Comparison of ENCODE assay signal across 8 cellular contexts in genomic region chr12:124940143-124940392, GRCh38. TPM values are rescaled to one million over a fixed set of nuclear protein-coding genes. Genes with fewer than 3 reads are reported as not detected.
DNase-seq lines count a peak whose midpoint lies in the region; ATAC-seq and TF ChIP-seq lines count a peak whose summit lies in the region.

No MANE protein-coding gene starts in this region.

- no peak overlapping the region for H3K4me3 Mint-ChIP-seq in activated CD4-positive, alpha-beta T cell treated with anti-CD3 and anti-CD28 coated beads, Interleukin-2, amount 10 ng/mL, durations not matched to agents 7 days and 5 days

- H3K27ac ChIP-seq in Peyer's patch (peak overlapping the region; percentile 89 to 97 (median 91)), right cardiac atrium (ENCODE audit: low read length) (peak overlapping the region; percentile 84), thoracic aorta (peak overlapping the region; percentile 83 to 95)

- H3K36me3 Mint-ChIP-seq in activated CD4-positive, alpha-beta T cell treated with anti-CD3 and anti-CD28 coated beads, Interleukin-2, amount 10 ng/mL, durations not matched to agents 7 days and 5 days (ENCODE audit: low read depth) = peaks cover 14% of the 10 kb centered on the region

- no peaks in the 10 kb centered on the region for H3K36me3 ChIP-seq in Peyer's patch
- H3K36me3 ChIP-seq in thoracic aorta = no peaks in the 10 kb centered on the region

- POLR2A ChIA-PET in activated CD4-positive, alpha-beta T cell treated with anti-CD3 and anti-CD28 coated beads, Interleukin-2, amount 10 ng/mL, durations not matched to agents 7 days and 5 days (lab: Charles Lee) = interaction anchor here (0.7 to 2.7 kb wide), 5 partner anchors 13 to 29 kb away, joined by 3 to 15 read pairs (median 5); partner anchors contain the start of gene UBC

- TF ChIP-seq POLR2A in Peyer's patch (IDR thresholded peaks at IDR 0.05) = no peak

- H3K4me1 Mint-ChIP-seq in activated CD4-positive, alpha-beta T cell treated with anti-CD3 and anti-CD28 coated beads, Interleukin-2, amount 10 ng/mL, durations not matched to agents 7 days and 5 days = peaks cover 26% of the 10 kb centered on the region

- DNase-seq in Peyer's patch (no peak), right cardiac atrium (no peak), thoracic aorta (ENCODE audit: low spot score) (no peak), RKO (ENCODE audit: low spot score) (no peak), 8988T (no peak), NCI-H1436 (lab: John Stamatoyannopoulos, UW) (no peak)
- no peak for DNase-seq in activated CD4-positive, alpha-beta T cell treated with anti-CD3 and anti-CD28 coated beads, Interleukin-2, amount 10 ng/mL, durations not matched to agents 7 days and 5 days

- H3K4me3 ChIP-seq in Peyer's patch (peak overlapping the region; percentile 53 to 68 (median 55)), right cardiac atrium (ENCODE audit: low read length) (peak overlapping the region; percentile 52), thoracic aorta (peak overlapping the region; percentile 79)

- intact Hi-C loops in right cardiac atrium (cut with DNase I) = loop anchor here in 1 of 4 donors (5.0 kb wide), 1 partner anchor 33 kb away; no protein-coding TSS in a partner anchor

- ATAC-seq in GM21825 (IDR thresholded peaks at IDR 0.05; ENCODE audit: unreplicated experiment) = peak; percentile 12
- peak; percentile 17 to 23 for ATAC-seq in right cardiac atrium
- no peak for ATAC-seq in thoracic aorta (ENCODE audit: insufficient number of reproducible peaks, low FRiP score, low read depth)

- no peaks in the 10 kb centered on the region for H3K9me3 ChIP-seq in Peyer's patch
- no peaks in the 10 kb centered on the region for H3K9me3 ChIP-seq in right cardiac atrium (ENCODE audit: control insufficient read depth, low read length)
- H3K9me3 ChIP-seq in thoracic aorta = no peaks in the 10 kb centered on the region

- peaks cover 0 to 26% (median 13%) of the 10 kb centered on the region in 4 donors for H3K4me1 ChIP-seq in Peyer's patch
- peaks cover 2% of the 10 kb centered on the region for H3K4me1 ChIP-seq in right cardiac atrium (ENCODE audit: control insufficient read depth, insufficient read depth, low read length)
- peaks cover 10 to 35% of the 10 kb centered on the region in 2 donors for H3K4me1 ChIP-seq in thoracic aorta (ENCODE audit: control insufficient read depth in 1 of 2, low read depth in 2 of 2)

- H3K9me3 Mint-ChIP-seq in activated CD4-positive, alpha-beta T cell treated with anti-CD3 and anti-CD28 coated beads, Interleukin-2, amount 10 ng/mL, durations not matched to agents 7 days and 5 days = no peaks in the 10 kb centered on the region

- H3K27ac Mint-ChIP-seq in activated CD4-positive, alpha-beta T cell treated with anti-CD3 and anti-CD28 coated beads, Interleukin-2, amount 10 ng/mL, durations not matched to agents 7 days and 5 days = no peak overlapping the region

- TF ChIP-seq CTCF in Peyer's patch (IDR thresholded peaks at IDR 0.05) (no peak), thoracic aorta (IDR thresholded peaks at IDR 0.05) (no peak)

- H3K27me3 Mint-ChIP-seq in activated CD4-positive, alpha-beta T cell treated with anti-CD3 and anti-CD28 coated beads, Interleukin-2, amount 10 ng/mL, durations not matched to agents 7 days and 5 days = no peaks in the 10 kb centered on the region

- H3K27me3 ChIP-seq in Peyer's patch (no peaks in the 10 kb centered on the region), right cardiac atrium (ENCODE audit: control insufficient read depth, insufficient read depth) (no peaks in the 10 kb centered on the region), thoracic aorta (replicated peaks; ENCODE audit: insufficient read depth) (no peaks in the 10 kb centered on the region)

- CTCF ChIA-PET in activated CD4-positive, alpha-beta T cell treated with anti-CD3 and anti-CD28 coated beads, Interleukin-2, amount 10 ng/mL, durations not matched to agents 7 days and 5 days (lab: Charles Lee) = interaction anchor here (0.6 to 6.4 kb wide), 23 partner anchors 9 to 816 kb away, joined by 3 to 122 read pairs (median 4); partner anchors contain the start of genes BRI3BP and UBC

- 1% methylated on average over 8 of the region's 8 CpGs for WGBS in right cardiac atrium

RNA-seq across cellular contexts. Expression of gene UBC, which starts 25.6 kb away (rescaled TPM):
- total RNA-seq in Peyer's patch = 1,000 to 10,000 TPM in 3 of 4 donors, 100 to 1,000 TPM in 1; 898 to 2,531 (median 1,185) TPM
- 1,000 to 10,000 TPM; 1,045 to 1,141 (median 1,055) TPM for total RNA-seq in right cardiac atrium
- 1,140 TPM for polyA plus RNA-seq in right cardiac atrium
- total RNA-seq in thoracic aorta = 1,000 to 10,000 TPM; 1,069 to 1,422 TPM
- 100 to 1,000 TPM; 749 to 755 TPM for total RNA-seq in activated CD4-positive, alpha-beta T cell treated with anti-CD3 and anti-CD28 coated beads, Interleukin-2, amount 10 ng/mL, durations not matched to agents 7 days and 5 days

RNA-seq across cellular contexts. Expression of gene DHX37, which starts 48.9 kb away (rescaled TPM):
- total RNA-seq in Peyer's patch = 10 to 100 TPM in 3 of 4 donors, 1 to 10 TPM in 1; 9.5 to 42.1 (median 23.5) TPM
- 1 to 10 TPM; 5.8 to 9.4 (median 7.8) TPM for total RNA-seq in right cardiac atrium
- polyA plus RNA-seq in right cardiac atrium = 3.9 TPM
- total RNA-seq in thoracic aorta = 10 to 100 TPM in 1 of 2 donors, 1 to 10 TPM in 1; 8.3 to 47.5 TPM
- 10 to 100 TPM; 30.2 to 32.2 TPM for total RNA-seq in activated CD4-positive, alpha-beta T cell treated with anti-CD3 and anti-CD28 coated beads, Interleukin-2, amount 10 ng/mL, durations not matched to agents 7 days and 5 days

RNA-seq across cellular contexts. Expression of gene BRI3BP, which starts 53.4 kb away (rescaled TPM):
- total RNA-seq in Peyer's patch (10 to 100 TPM; 13.2 to 55.2 (median 41.8) TPM), right cardiac atrium (1 to 10 TPM; 3.8 to 6.1 (median 4.0) TPM), thoracic aorta (1 to 10 TPM; 4.3 to 4.4 TPM)
- polyA plus RNA-seq in right cardiac atrium = 1.4 TPM
- 10 to 100 TPM; 24.8 to 26.8 TPM for total RNA-seq in activated CD4-positive, alpha-beta T cell treated with anti-CD3 and anti-CD28 coated beads, Interleukin-2, amount 10 ng/mL, durations not matched to agents 7 days and 5 days
